Comparison of ENCODE assay signal across 19 cellular contexts in genomic region chr1:196896355-196896754, GRCh38. TPM values are rescaled to one million over a fixed set of nuclear protein-coding genes. Genes with fewer than 3 reads are reported as not detected.
DNase-seq lines count a peak whose midpoint lies in the region; ATAC-seq and TF ChIP-seq lines count a peak whose summit lies in the region.
"Had no signal": no experiment of that assay in that cellular context is flagged by ENCODE, and none has a peak within 500 bp of the region (broad histone marks: within the 10 kb centered on the region; RNA-seq: fewer than 3 reads in every experiment).

No MANE protein-coding gene starts in this region.

- H2AFZ ChIP-seq in SU-DHL-6 (ENCODE audit: low read depth, low read length, severe bottlenecking) (peak overlapping the region; percentile 29), MM.1S (ENCODE audit: low read length) (no peak overlapping the region)

- no peaks in the 10 kb centered on the region for H3K27me3 ChIP-seq in SU-DHL-6 (ENCODE audit: low read length)
- H3K27me3 ChIP-seq in right lobe of liver: no peaks in the 10 kb centered on the region
- no peaks in the 10 kb centered on the region for H3K27me3 ChIP-seq in MM.1S (replicated peaks; ENCODE audit: insufficient read depth, low read length)
- H3K27me3 ChIP-seq: BLaER1 treated with 17β-estradiol and CSF1 and Interleukin-3, amounts not matched to agents 10 nM and 100 nM; SJSA1 had no signal

- no peaks in the 10 kb centered on the region for H3K79me2 ChIP-seq in SU-DHL-6 (ENCODE audit: insufficient read depth, low read length)
- no peaks in the 10 kb centered on the region for H3K79me2 ChIP-seq in MM.1S (ENCODE audit: low read length)

- intact Hi-C loops in right lobe of liver (cut with DNase I): no loop called here

- DNase-seq in NCI-H146 treated with DMSO at 0.1 percent for 48 hours (lab: John Stamatoyannopoulos, UW; ENCODE audit: unreplicated experiment) (peak; percentile 46), right lobe of liver (peak in 2 of 3 donors; percentile 45 to 52), DMS53 treated with DMSO at 0.1 percent for 48 hours (lab: John Stamatoyannopoulos, UW; ENCODE audit: unreplicated experiment) (no peak), MM.1S (no peak), GM20000 (ENCODE audit: low spot score) (no peak), coronary artery (ENCODE audit: low spot score) (no peak)
- DNase-seq: Caco-2; CD4-positive, alpha-beta memory T cell; DMS 273 treated with DMSO at 0.1 percent for 48 hours; DND-41; NCI-H187 had no signal

- H3K9me2 ChIP-seq in SU-DHL-6 (replicated peaks; ENCODE audit: insufficient read depth, low read length): no peaks in the 10 kb centered on the region
- no peaks in the 10 kb centered on the region for H3K9me2 ChIP-seq in MM.1S (replicated peaks; ENCODE audit: insufficient read depth, low read length)

- H3K36me3 ChIP-seq in SU-DHL-6 (ENCODE audit: low read length) (no peaks in the 10 kb centered on the region), right lobe of liver (no peaks in the 10 kb centered on the region), MM.1S (replicated peaks; ENCODE audit: insufficient read depth, low read length) (no peaks in the 10 kb centered on the region)
- H3K36me3 ChIP-seq: BLaER1 treated with 17β-estradiol and CSF1 and Interleukin-3, amounts not matched to agents 10 nM and 100 nM; SJSA1 had no signal

- 23% methylated on average over 8 of the region's 8 CpGs for WGBS in right lobe of liver (ENCODE audit: insufficient coverage, low coverage, low lambda C conversion rate, missing lambda C conversion rate)

- H3K4me3 ChIP-seq in SU-DHL-6 (ENCODE audit: insufficient read depth, low read length, poor library complexity, severe bottlenecking): no peak overlapping the region
- peak overlapping the region in 1 of 3 donors; percentile 42 for H3K4me3 ChIP-seq in right lobe of liver
- H3K4me3 ChIP-seq in MM.1S (ENCODE audit: low read length): no peak overlapping the region
- H3K4me3 ChIP-seq in coronary artery: no peak overlapping the region
- H3K4me3 ChIP-seq: BLaER1 treated with 17β-estradiol and CSF1 and Interleukin-3, amounts not matched to agents 10 nM and 100 nM; GM12878; SJSA1 had no signal

- no peak overlapping the region for H3K9ac ChIP-seq in SU-DHL-6 (ENCODE audit: low read length)
- H3K9ac ChIP-seq in MM.1S (ENCODE audit: low read length): no peak overlapping the region
- H3K9ac ChIP-seq: BLaER1 treated with 17β-estradiol and CSF1 and Interleukin-3, amounts not matched to agents 10 nM and 100 nM had no signal

- no peak for TF ChIP-seq CTCF in SU-DHL-6 (IDR thresholded peaks at IDR 0.05; ENCODE audit: insufficient read depth, low read length, poor library complexity, severe bottlenecking)
- no peak for TF ChIP-seq CTCF in right lobe of liver (IDR thresholded peaks at IDR 0.05)
- TF ChIP-seq CTCF in MM.1S (IDR thresholded peaks at IDR 0.05; ENCODE audit: low read length): no peak
- TF ChIP-seq CTCF in GM20000 (IDR thresholded peaks at IDR 0.05; ENCODE audit: extremely low read depth, missing control alignments): no peak
- TF ChIP-seq CTCF in coronary artery (IDR thresholded peaks at IDR 0.05): no peak

- H3K27ac ChIP-seq in SU-DHL-6 (ENCODE audit: low read depth, low read length): no peak overlapping the region
- peak overlapping the region in 1 of 3 donors; percentile 4 for H3K27ac ChIP-seq in right lobe of liver
- H3K27ac ChIP-seq in MM.1S (ENCODE audit: low read length): no peak overlapping the region
- H3K27ac ChIP-seq in coronary artery: no peak overlapping the region
- H3K27ac ChIP-seq: BLaER1 treated with 17β-estradiol and CSF1 and Interleukin-3, amounts not matched to agents 10 nM and 100 nM; SJSA1 had no signal

- no peaks in the 10 kb centered on the region for H4K20me1 ChIP-seq in SU-DHL-6 (ENCODE audit: low read depth, low read length)
- no peaks in the 10 kb centered on the region for H4K20me1 ChIP-seq in MM.1S (ENCODE audit: insufficient read depth, low read length)
- H4K20me1 ChIP-seq: BLaER1 treated with 17β-estradiol and CSF1 and Interleukin-3, amounts not matched to agents 10 nM and 100 nM had no signal

- H3K4me1 ChIP-seq in right lobe of liver (peaks cover 0 to 21% (median 2%) of the 10 kb centered on the region in 4 donors), MM.1S (ENCODE audit: low read length) (no peaks in the 10 kb centered on the region)
- H3K4me1 ChIP-seq: BLaER1 treated with 17β-estradiol and CSF1 and Interleukin-3, amounts not matched to agents 10 nM and 100 nM; Caco-2; SJSA1 had no signal

- ATAC-seq in right lobe of liver: peak; percentile 65 to 80 (median 75)
- ATAC-seq: GM12878 had no signal

- H3K9me3 ChIP-seq in SU-DHL-6 (ENCODE audit: insufficient read depth, low read length) (no peaks in the 10 kb centered on the region), right lobe of liver (no peaks in the 10 kb centered on the region), MM.1S (replicated peaks; ENCODE audit: insufficient read depth, low read length) (no peaks in the 10 kb centered on the region)
- H3K9me3 ChIP-seq: BLaER1 treated with 17β-estradiol and CSF1 and Interleukin-3, amounts not matched to agents 10 nM and 100 nM; Caco-2; SJSA1 had no signal

- no peak for TF ChIP-seq POLR2A in right lobe of liver (IDR thresholded peaks at IDR 0.05)

- no peaks in the 10 kb centered on the region for H3F3A ChIP-seq in SU-DHL-6 (ENCODE audit: insufficient read depth)
- no peaks in the 10 kb centered on the region for H3F3A ChIP-seq in MM.1S (ENCODE audit: insufficient read depth, low read length)

- H3K4me2 ChIP-seq in SU-DHL-6 (ENCODE audit: low read depth, low read length, poor library complexity, severe bottlenecking) (no peak overlapping the region), MM.1S (ENCODE audit: low read depth, low read length) (no peak overlapping the region)
- H3K4me2 ChIP-seq: BLaER1 treated with 17β-estradiol and CSF1 and Interleukin-3, amounts not matched to agents 10 nM and 100 nM had no signal

RNA-seq across cellular contexts. Expression of gene CFHR4, which starts 8.5 kb away (rescaled TPM):
- total RNA-seq in right lobe of liver: 100 to 1,000 TPM in 1 of 6 experiments, 10 to 100 TPM in 5; 41.2 to 135 (median 60.9) TPM
- total RNA-seq: Caco-2; CD4-positive, alpha-beta memory T cell; GM12878; H4; NCI-H460; OCI-LY7; SJSA1; T-helper 1 cell treated with Interleukin-12 subunit alpha and Interleukin-12 subunit beta and Interleukin-4 antibody, amounts not matched to agents 30 ng/mL and 1 ng/mL, for 36 hours had no signal

RNA-seq across cellular contexts. Expression of gene CFHR2, which starts 47.2 kb away (rescaled TPM):
- total RNA-seq in right lobe of liver: 100 to 1,000 TPM; 242 to 674 (median 382) TPM
- total RNA-seq: Caco-2; CD4-positive, alpha-beta memory T cell; GM12878; H4; NCI-H460; OCI-LY7; SJSA1; T-helper 1 cell treated with Interleukin-12 subunit alpha and Interleukin-12 subunit beta and Interleukin-4 antibody, amounts not matched to agents 30 ng/mL and 1 ng/mL, for 36 hours had no signal

Comparison
In these comparisons a context has a peak if more than half of its experiments do, and no peak if none do; other contexts are left out.
1. DNase-seq: peak in NCI-H146 treated with DMSO at 0.1 percent for 48 hours (single experiment) and right lobe of liver (2 of 3); none in DMS53 treated with DMSO at 0.1 percent for 48 hours (single experiment), MM.1S (single experiment), GM20000 (single experiment) and coronary artery (single experiment).